8 cellular contexts compared by ENCODE assay signal in genomic region chrX:24498181-24498580, GRCh38.
A peak's percentile ranks its signal among the peaks of the same experiment; 100 is the strongest.
DNase-seq lines count a peak whose midpoint lies in the region; TF ChIP-seq lines count a peak whose summit lies in the region.

No MANE protein-coding gene starts in this region.

- CTCF ChIA-PET in RWPE1 (lab: Yijun Ruan, JAX): interaction anchor here (0.7 to 2.6 kb wide), 2 partner anchors 86 to 102 kb away, joined by 5 to 19 read pairs; no protein-coding TSS in a partner anchor

- H3K27ac ChIP-seq in RWPE1: no peak overlapping the region

- no peak overlapping the region for H3K4me3 ChIP-seq in WI38 (ENCODE audit: low read depth, low read length)
- no peak overlapping the region for H3K4me3 ChIP-seq in fibroblast of pulmonary artery (replicated peaks; ENCODE audit: low read depth, low read length)

- peak; percentile 4; the same call in 1 of the 2 replicates for TF ChIP-seq CTCF in WI38 (IDR thresholded peaks at IDR 0.05; ENCODE audit: low read depth, low read length)
- peak; percentile 24 for TF ChIP-seq CTCF in fibroblast of pulmonary artery (IDR thresholded peaks at IDR 0.05; ENCODE audit: low read length, missing control alignments)
- no peak for TF ChIP-seq CTCF in RWPE1 (conservative IDR thresholded peaks at IDR 0.05; ENCODE audit: low read depth)

- POLR2A ChIA-PET in RWPE1 (lab: Yijun Ruan, JAX; ENCODE audit: low non-redundant PET): no interaction called here

- peak; percentile 28 for DNase-seq in activated naive CD4-positive, alpha-beta T cell treated with Interleukin-2 at 50 U/mL for 16 hours
- DNase-seq in activated naive CD4-positive, alpha-beta T cell treated with anti-CD3 and anti-CD28 coated beads, Interleukin-2, amount 50 U/mL, for 16 hours: no peak
- DNase-seq in fibroblast of pulmonary artery (ENCODE audit: low read depth) (peak; percentile 16), RWPE1 (ENCODE audit: low spot score) (no peak), NCI-H187 treated with DMSO at 0.1 percent for 48 hours (lab: John Stamatoyannopoulos, UW) (no peak), NCI-H510A (lab: John Stamatoyannopoulos, UW) (no peak)
- peak; percentile 7 to 41 (median 24) for DNase-seq in stimulated activated naive CD4-positive, alpha-beta T cell (lab: John Stamatoyannopoulos, UW)

Comparison
In these comparisons a context has a peak if more than half of its experiments do, and no peak if none do; other contexts are left out.
1. DNase-seq: peak in activated naive CD4-positive, alpha-beta T cell treated with Interleukin-2 at 50 U/mL for 16 hours (single experiment), fibroblast of pulmonary artery (single experiment) and stimulated activated naive CD4-positive, alpha-beta T cell (6 of 6); none in activated naive CD4-positive, alpha-beta T cell treated with anti-CD3 and anti-CD28 coated beads, Interleukin-2, amount 50 U/mL, for 16 hours (single experiment), RWPE1 (single experiment), NCI-H187 treated with DMSO at 0.1 percent for 48 hours (single experiment) and NCI-H510A (single experiment).